In the genomic region with DNA sequence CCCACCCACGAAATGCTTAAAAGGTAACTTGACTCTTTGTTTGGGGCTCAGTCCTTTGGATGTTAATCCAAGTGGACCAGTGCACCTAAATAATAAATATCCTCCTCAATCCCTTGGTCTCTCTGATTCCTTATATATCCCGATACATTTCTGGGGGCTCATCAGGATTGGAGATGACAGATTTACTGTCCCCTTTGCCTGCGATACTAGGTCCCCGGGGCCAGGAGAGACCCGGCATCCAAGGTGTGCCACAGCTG, we compare ENCODE assay signal across 11 cellular contexts. TPM values are rescaled to one million over a fixed set of nuclear protein-coding genes. Genes with fewer than 3 reads are reported as not detected.
DNase-seq lines count a peak whose midpoint lies in the region; ATAC-seq, FAIRE-seq and TF ChIP-seq lines count a peak whose summit lies in the region.
"Had no signal": no experiment of that assay in that cellular context is flagged by ENCODE, and none has a peak within 500 bp of the region (broad histone marks: within the 10 kb centered on the region; RNA-seq: fewer than 3 reads in every experiment).

No MANE protein-coding gene starts in this region.

- peak overlapping the region; percentile 31 for H3K18ac ChIP-seq in mesendoderm (ENCODE audit: low read length)

- H3K79me1 ChIP-seq in mesendoderm (ENCODE audit: low read length) = no peaks in the 10 kb centered on the region

- no peak overlapping the region for H2BK15ac ChIP-seq in mesendoderm (replicated peaks; ENCODE audit: low read depth)

- WGBS in mammary epithelial cell (ENCODE audit: low coverage, missing lambda C conversion rate) = 0% methylated on average over 5 of the region's 5 CpGs
- WGBS in mesendoderm (ENCODE audit: extremely low coverage, insufficient coverage, low lambda C conversion rate) = no CpG with 5 or more reads among the region's 5 CpGs

- no peak for ATAC-seq in activated CD8-positive, alpha-beta T cell treated with anti-CD3 and anti-CD28 coated beads for 36 hours
- no peak for ATAC-seq in activated CD8-positive, alpha-beta T cell treated with anti-CD3 and anti-CD28 coated beads, Interleukin-2, amount 10 ng/mL, durations not matched to agents 7 days and 5 days
- ATAC-seq in upper lobe of right lung = no peak

- dilution Hi-C loops in mammary epithelial cell (cut with HindIII; ENCODE audit: low sequenced_read_pairs) = no loop called here

- H2AFZ ChIP-seq in mammary epithelial cell (ENCODE audit: low read depth, low read length) = peak overlapping the region; percentile 88

- H3K9ac ChIP-seq in mammary epithelial cell (ENCODE audit: insufficient read depth, low read length) (peak overlapping the region; percentile 89), mesendoderm (ENCODE audit: low read length) (peak overlapping the region; percentile 53)

- H4K8ac ChIP-seq in mesendoderm (ENCODE audit: low read depth, low read length) = no peak overlapping the region

- peaks cover 51% of the 10 kb centered on the region for H3K4me1 ChIP-seq in mammary epithelial cell (ENCODE audit: insufficient read depth, low read length)
- H3K4me1 ChIP-seq in mesendoderm (ENCODE audit: control insufficient read depth, low read depth, low read length) = peaks cover 12% of the 10 kb centered on the region
- peaks cover 22% of the 10 kb centered on the region for H3K4me1 ChIP-seq in upper lobe of right lung

- H3K36me3 Mint-ChIP-seq in activated CD8-positive, alpha-beta T cell treated with anti-CD3 and anti-CD28 coated beads for 36 hours (ENCODE audit: low read depth) = peaks cover 50% of the 10 kb centered on the region
- peaks cover 60% of the 10 kb centered on the region for H3K36me3 Mint-ChIP-seq in activated CD8-positive, alpha-beta T cell treated with anti-CD3 and anti-CD28 coated beads, Interleukin-2, amount 10 ng/mL, durations not matched to agents 7 days and 5 days (ENCODE audit: low read depth)

- peak overlapping the region; percentile 84 for H3K56ac ChIP-seq in mesendoderm (ENCODE audit: low read length)

- no peak overlapping the region for H3K27ac Mint-ChIP-seq in activated CD8-positive, alpha-beta T cell treated with anti-CD3 and anti-CD28 coated beads for 36 hours
- H3K27ac Mint-ChIP-seq in activated CD8-positive, alpha-beta T cell treated with anti-CD3 and anti-CD28 coated beads, Interleukin-2, amount 10 ng/mL, durations not matched to agents 7 days and 5 days = no peak overlapping the region

- H3K79me2 ChIP-seq in mammary epithelial cell (ENCODE audit: insufficient read depth, low read length) (peaks cover 6% of the 10 kb centered on the region), mesendoderm (ENCODE audit: control insufficient read depth, insufficient read depth, low read length) (no peaks in the 10 kb centered on the region)

- CTCF ChIA-PET in activated CD8-positive, alpha-beta T cell treated with anti-CD3 and anti-CD28 coated beads for 36 hours (lab: Charles Lee) = interaction anchor here (0.8 to 4.0 kb wide), 2 partner anchors 33 to 128 kb away, joined by 3 to 26 read pairs; no protein-coding TSS in a partner anchor
- CTCF ChIA-PET in activated CD8-positive, alpha-beta T cell treated with anti-CD3 and anti-CD28 coated beads, Interleukin-2, amount 10 ng/mL, durations not matched to agents 7 days and 5 days (lab: Charles Lee) = interaction anchor here (1.0 kb wide), 2 partner anchors 191 to 196 kb away, joined by 3 read pairs; no protein-coding TSS in a partner anchor
- CTCF ChIA-PET in mammary epithelial cell (lab: Charles Lee; ENCODE audit: low non-redundant PET) = no interaction called here

- H3K4me1 Mint-ChIP-seq in activated CD8-positive, alpha-beta T cell treated with anti-CD3 and anti-CD28 coated beads for 36 hours (ENCODE audit: low read depth) = peaks cover 43% of the 10 kb centered on the region
- H3K4me1 Mint-ChIP-seq in activated CD8-positive, alpha-beta T cell treated with anti-CD3 and anti-CD28 coated beads, Interleukin-2, amount 10 ng/mL, durations not matched to agents 7 days and 5 days (ENCODE audit: low read depth) = peaks cover 29% of the 10 kb centered on the region

- no peak for TF ChIP-seq CTCF in activated CD8-positive, alpha-beta T cell treated with anti-CD3 and anti-CD28 coated beads for 36 hours (IDR thresholded peaks at IDR 0.05)
- no peak for TF ChIP-seq CTCF in mammary epithelial cell (conservative IDR thresholded peaks at IDR 0.05 in 1 of 2, IDR thresholded peaks at IDR 0.05 in 1 of 2; ENCODE audit: extremely low read depth in 1 of 2, insufficient read depth in 1 of 2, low read depth in 1 of 2, low read length in 2 of 2)
- no peak for TF ChIP-seq CTCF in upper lobe of right lung (IDR thresholded peaks at IDR 0.05)

- peak overlapping the region; percentile 44 for H3K4ac ChIP-seq in mesendoderm (ENCODE audit: low read depth, low read length)

- H3K4me3 Mint-ChIP-seq in activated CD8-positive, alpha-beta T cell treated with anti-CD3 and anti-CD28 coated beads for 36 hours = no peak overlapping the region
- no peak overlapping the region for H3K4me3 Mint-ChIP-seq in activated CD8-positive, alpha-beta T cell treated with anti-CD3 and anti-CD28 coated beads, Interleukin-2, amount 10 ng/mL, durations not matched to agents 7 days and 5 days

- H3K36me3 ChIP-seq in mammary epithelial cell (ENCODE audit: insufficient read depth, low read length) (no peaks in the 10 kb centered on the region), mesendoderm (ENCODE audit: control insufficient read depth, insufficient read depth, low read length) (no peaks in the 10 kb centered on the region), upper lobe of right lung (no peaks in the 10 kb centered on the region)

- no peak for FAIRE-seq in GM12892 (lab: Jason Lieb, UNC)

- H3K27me3 ChIP-seq in mammary epithelial cell (ENCODE audit: insufficient read depth, low read length) (no peaks in the 10 kb centered on the region), mesendoderm (ENCODE audit: insufficient read depth, low read length, poor library complexity) (no peaks in the 10 kb centered on the region), upper lobe of right lung (no peaks in the 10 kb centered on the region)

- peak; percentile 51 for DNase-seq in activated CD8-positive, alpha-beta T cell treated with anti-CD3 and anti-CD28 coated beads for 36 hours
- no peak for DNase-seq in activated CD8-positive, alpha-beta T cell treated with anti-CD3 and anti-CD28 coated beads, Interleukin-2, amount 10 ng/mL, durations not matched to agents 7 days and 5 days
- DNase-seq in mammary epithelial cell (peak; percentile 46), mesendoderm (no peak), upper lobe of right lung (no peak), medulla oblongata (ENCODE audit: extremely low spot score) (no peak), SHP77 treated with DMSO at 0.1 percent for 48 hours (lab: John Stamatoyannopoulos, UW) (no peak), GM12892 (ENCODE audit: insufficient read length) (no peak)
- DNase-seq: activated effector memory CD4-positive, alpha-beta T cell treated with Interleukin-2 at 50 U/mL for 16 hours had no signal

- peaks cover 7% of the 10 kb centered on the region for H3K9me3 ChIP-seq in mammary epithelial cell (replicated peaks; ENCODE audit: insufficient read depth, low read length)
- H3K9me3 ChIP-seq in upper lobe of right lung = no peaks in the 10 kb centered on the region

- H4K5ac ChIP-seq in mesendoderm (ENCODE audit: low read length) = no peak overlapping the region

- H3K4me3 ChIP-seq in mammary epithelial cell (replicated peaks in 1 of 3; ENCODE audit: insufficient read depth in 1 of 3, low read depth in 2 of 3, low read length in 3 of 3) (peak overlapping the region; percentile 52 to 65 (median 61)), mesendoderm (ENCODE audit: low read length) (no peak overlapping the region), upper lobe of right lung (peak overlapping the region; percentile 69)

- BruUV-seq in mammary epithelial cell (replicated peaks; lab: Mats Ljungman, UMichigan) = TSS peak; percentile 5

- peaks cover 9% of the 10 kb centered on the region for H3K9me3 Mint-ChIP-seq in activated CD8-positive, alpha-beta T cell treated with anti-CD3 and anti-CD28 coated beads for 36 hours
- peaks cover 6% of the 10 kb centered on the region for H3K9me3 Mint-ChIP-seq in activated CD8-positive, alpha-beta T cell treated with anti-CD3 and anti-CD28 coated beads, Interleukin-2, amount 10 ng/mL, durations not matched to agents 7 days and 5 days (ENCODE audit: insufficient read depth)

- in situ Hi-C loops in mammary epithelial cell (cut with MboI; ENCODE audit: low sequenced_read_pairs in 2 of 2) = no loop called here

- H4K20me1 ChIP-seq in mammary epithelial cell (ENCODE audit: insufficient read depth, low read length) = no peaks in the 10 kb centered on the region

- no peak overlapping the region for H2BK120ac ChIP-seq in mesendoderm (ENCODE audit: low read depth, low read length)

- TF ChIP-seq POLR2A in GM12892 (IDR thresholded peaks at IDR 0.05; ENCODE audit: low read depth, low read length) = no peak

- peak overlapping the region; percentile 37 for H2BK5ac ChIP-seq in mesendoderm (ENCODE audit: low read length)

- POLR2A ChIA-PET in activated CD8-positive, alpha-beta T cell treated with anti-CD3 and anti-CD28 coated beads for 36 hours (lab: Charles Lee) = interaction anchor here (0.8 to 3.6 kb wide), 5 partner anchors 22 to 43 kb away, joined by 3 to 15 read pairs (median 4); no protein-coding TSS in a partner anchor
- POLR2A ChIA-PET in activated CD8-positive, alpha-beta T cell treated with anti-CD3 and anti-CD28 coated beads, Interleukin-2, amount 10 ng/mL, durations not matched to agents 7 days and 5 days (lab: Charles Lee) = interaction anchor here (1.0 to 5.4 kb wide), 4 partner anchors 9 to 196 kb away, joined by 4 to 48 read pairs (median 5); no protein-coding TSS in a partner anchor

- peak overlapping the region; percentile 86 for H3K4me2 ChIP-seq in mammary epithelial cell (ENCODE audit: insufficient read depth, low read depth, low read length)
- H3K4me2 ChIP-seq in mesendoderm (ENCODE audit: low read length) = no peak overlapping the region

- H2AK5ac ChIP-seq in mesendoderm (ENCODE audit: low read length) = no peak overlapping the region

- no peaks in the 10 kb centered on the region for H3K27me3 Mint-ChIP-seq in activated CD8-positive, alpha-beta T cell treated with anti-CD3 and anti-CD28 coated beads for 36 hours
- no peaks in the 10 kb centered on the region for H3K27me3 Mint-ChIP-seq in activated CD8-positive, alpha-beta T cell treated with anti-CD3 and anti-CD28 coated beads, Interleukin-2, amount 10 ng/mL, durations not matched to agents 7 days and 5 days (ENCODE audit: low read depth)

- H3K27ac ChIP-seq in mammary epithelial cell (ENCODE audit: insufficient read depth, low read depth, low read length) (peak overlapping the region; percentile 90), mesendoderm (ENCODE audit: low read depth, low read length) (peak overlapping the region; percentile 51), upper lobe of right lung (peak overlapping the region; percentile 93)

- no peak overlapping the region for H3K23ac ChIP-seq in mesendoderm (ENCODE audit: low read length)

- intact Hi-C loops in activated CD8-positive, alpha-beta T cell treated with anti-CD3 and anti-CD28 coated beads for 36 hours (cut with micrococcal nuclease) = loop anchor here (5.0 to 10.0 kb wide), 4 partner anchors 41 to 191 kb away; no protein-coding TSS in a partner anchor
- intact Hi-C loops in mammary epithelial cell (cut with micrococcal nuclease) (loop anchor here (10.0 kb wide), 1 partner anchor 361 kb away; a partner anchor contains a TSS), upper lobe of right lung (cut with DNase I) (no loop called here)

RNA-seq across cellular contexts. Expression of a gene that starts 26.2 kb away (rescaled TPM):
- 100 to 1,000 TPM; 111 to 112 TPM for total RNA-seq in activated CD8-positive, alpha-beta T cell treated with anti-CD3 and anti-CD28 coated beads for 36 hours
- 100 to 1,000 TPM; 117 to 123 TPM for total RNA-seq in activated CD8-positive, alpha-beta T cell treated with anti-CD3 and anti-CD28 coated beads, Interleukin-2, amount 10 ng/mL, durations not matched to agents 7 days and 5 days
- total RNA-seq in mammary epithelial cell (not detected), upper lobe of right lung (8.1 TPM)
- not detected for polyA plus RNA-seq in mammary epithelial cell
- not detected for polyA minus RNA-seq in mammary epithelial cell
- 0.08 TPM for polyA plus RNA-seq in mesendoderm (2013, experiment 1 of 2)
- polyA plus RNA-seq in mesendoderm (2013, experiment 2 of 2) = not detected
- polyA plus RNA-seq in GM12892 (2012; ENCODE audit: missing spikeins) = not detected
- total RNA-seq: glomerular endothelial cell, renal cortical epithelial cell had no signal

RNA-seq across cellular contexts. Expression of a gene that starts 46.0 kb away (rescaled TPM):
- total RNA-seq in activated CD8-positive, alpha-beta T cell treated with anti-CD3 and anti-CD28 coated beads for 36 hours = 1 to 10 TPM; 2.9 to 3.7 TPM
- 1 to 10 TPM; 3.6 to 4.9 TPM for total RNA-seq in activated CD8-positive, alpha-beta T cell treated with anti-CD3 and anti-CD28 coated beads, Interleukin-2, amount 10 ng/mL, durations not matched to agents 7 days and 5 days
- total RNA-seq in mammary epithelial cell (not detected), upper lobe of right lung (1.9 TPM)
- polyA plus RNA-seq in mammary epithelial cell = not detected
- polyA minus RNA-seq in mammary epithelial cell = not detected
- not detected for polyA plus RNA-seq in mesendoderm (2013, experiment 1 of 2)
- polyA plus RNA-seq in mesendoderm (2013, experiment 2 of 2) = not detected
- not detected for polyA plus RNA-seq in GM12892 (2012; ENCODE audit: missing spikeins)
- total RNA-seq: glomerular endothelial cell, renal cortical epithelial cell had no signal

RNA-seq across cellular contexts. Expression of a gene that starts 55.9 kb away (rescaled TPM):
- 10 to 100 TPM in 1 of 2 experiments, 1 to 10 TPM in 1; 6.9 to 10.8 TPM for total RNA-seq in activated CD8-positive, alpha-beta T cell treated with anti-CD3 and anti-CD28 coated beads for 36 hours
- total RNA-seq in activated CD8-positive, alpha-beta T cell treated with anti-CD3 and anti-CD28 coated beads, Interleukin-2, amount 10 ng/mL, durations not matched to agents 7 days and 5 days = 1 to 10 TPM; 7.6 to 8.8 TPM
- total RNA-seq in mammary epithelial cell = under 1 TPM in 1 of 2 donors, not detected in 1; 0.33 TPM
- not detected for polyA plus RNA-seq in mammary epithelial cell
- polyA minus RNA-seq in mammary epithelial cell = not detected
- under 0.01 TPM for polyA plus RNA-seq in mesendoderm (2013, experiment 1 of 2)
- polyA plus RNA-seq in mesendoderm (2013, experiment 2 of 2) = not detected
- total RNA-seq in upper lobe of right lung = 13.3 TPM
- 0.08 TPM for polyA plus RNA-seq in GM12892 (2012; ENCODE audit: missing spikeins)

RNA-seq across cellular contexts. Expression of a gene that starts 56.8 kb away (rescaled TPM):
- 1 to 10 TPM; 2.0 to 2.8 TPM for total RNA-seq in activated CD8-positive, alpha-beta T cell treated with anti-CD3 and anti-CD28 coated beads for 36 hours
- 1 to 10 TPM; 1.3 to 2.1 TPM for total RNA-seq in activated CD8-positive, alpha-beta T cell treated with anti-CD3 and anti-CD28 coated beads, Interleukin-2, amount 10 ng/mL, durations not matched to agents 7 days and 5 days
- total RNA-seq in mammary epithelial cell (not detected), upper lobe of right lung (not detected)
- polyA plus RNA-seq in mammary epithelial cell = not detected
- not detected for polyA minus RNA-seq in mammary epithelial cell
- not detected for polyA plus RNA-seq in mesendoderm (2013, experiment 1 of 2)
- polyA plus RNA-seq in mesendoderm (2013, experiment 2 of 2) = not detected
- not detected for polyA plus RNA-seq in GM12892 (2012; ENCODE audit: missing spikeins)
- total RNA-seq: glomerular endothelial cell, renal cortical epithelial cell had no signal

Comparison
In these comparisons a context has a peak if more than half of its experiments do, and no peak if none do; other contexts are left out.
1. DNase-seq: peak in activated CD8-positive, alpha-beta T cell treated with anti-CD3 and anti-CD28 coated beads for 36 hours (single experiment) and mammary epithelial cell (single experiment); none in activated CD8-positive, alpha-beta T cell treated with anti-CD3 and anti-CD28 coated beads, Interleukin-2, amount 10 ng/mL, durations not matched to agents 7 days and 5 days (single experiment), mesendoderm (single experiment), upper lobe of right lung (single experiment), medulla oblongata (single experiment), SHP77 treated with DMSO at 0.1 percent for 48 hours (single experiment) and GM12892 (single experiment).
2. RNA of a gene that starts 26.2 kb away (total RNA-seq): 117 to 123 TPM in activated CD8-positive, alpha-beta T cell treated with anti-CD3 and anti-CD28 coated beads, Interleukin-2, amount 10 ng/mL, durations not matched to agents 7 days and 5 days and 111 to 112 TPM in activated CD8-positive, alpha-beta T cell treated with anti-CD3 and anti-CD28 coated beads for 36 hours; 8.1 TPM in upper lobe of right lung (single experiment) and not detected in mammary epithelial cell; every median in the first group is over 10 times any median in the second.
3. RNA of a gene that starts 55.9 kb away (total RNA-seq): 13.3 TPM in upper lobe of right lung (single experiment), 6.9 to 10.8 TPM in activated CD8-positive, alpha-beta T cell treated with anti-CD3 and anti-CD28 coated beads for 36 hours and 7.6 to 8.8 TPM in activated CD8-positive, alpha-beta T cell treated with anti-CD3 and anti-CD28 coated beads, Interleukin-2, amount 10 ng/mL, durations not matched to agents 7 days and 5 days; 0.33 TPM in mammary epithelial cell; every median in the first group is over 4 times any median in the second.
4. Peak in every context shown above with its lines, with median percentiles within 50 percentile points of each other: H3K27ac ChIP-seq.